8 cellular contexts compared by ENCODE assay signal in the genomic region with DNA sequence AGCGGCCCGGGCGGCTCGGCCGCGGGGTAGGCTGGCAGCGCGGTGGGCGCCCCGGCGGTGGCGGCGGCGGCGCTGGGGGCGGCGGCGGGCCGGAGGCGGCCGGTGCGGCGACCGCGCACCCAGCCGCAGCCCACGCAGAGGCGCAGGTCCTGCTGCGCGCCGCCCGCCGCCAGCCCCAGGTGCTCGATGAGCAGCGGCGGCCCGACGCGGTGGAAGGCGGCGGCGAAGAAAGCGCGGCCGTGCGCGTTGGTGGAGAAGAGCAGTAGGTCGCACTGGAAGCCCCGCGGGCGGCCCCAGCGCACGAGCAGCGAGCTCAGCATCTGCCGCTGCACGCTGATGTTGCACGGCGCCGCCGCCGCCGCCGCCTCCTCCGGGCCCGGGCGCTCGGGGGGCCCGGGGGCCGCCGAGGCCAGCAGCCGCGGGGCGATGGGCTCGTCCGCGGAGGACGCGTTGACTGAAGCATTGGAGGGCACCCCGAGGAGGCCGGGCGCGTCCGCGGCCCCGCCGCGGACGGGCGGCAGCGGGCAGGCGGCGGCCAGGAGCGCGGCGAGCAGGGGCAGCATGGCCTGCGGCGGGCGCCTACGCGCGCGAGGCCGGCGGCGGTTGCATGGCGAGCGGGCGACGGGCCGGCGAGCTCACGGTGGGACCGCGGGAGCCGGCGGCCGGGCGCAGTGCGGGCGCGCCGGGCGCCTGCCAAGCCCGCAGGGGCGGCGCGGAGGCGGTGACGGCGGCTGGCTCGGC. TPM values are rescaled to one million over a fixed set of nuclear protein-coding genes. Genes with fewer than 3 reads are reported as not detected.
DNase-seq lines count a peak whose midpoint lies in the region; ATAC-seq and TF ChIP-seq lines count a peak whose summit lies in the region.

No MANE protein-coding gene starts in this region.

- H3K27me3 ChIP-seq in DND-41 (ENCODE audit: insufficient read depth, low read length, poor library complexity) (peaks cover 86% of the 10 kb centered on the region), Loucy (ENCODE audit: insufficient read depth, low read length, poor library complexity, severe bottlenecking) (peaks cover 25% of the 10 kb centered on the region), gastroesophageal sphincter (peaks cover 49% of the 10 kb centered on the region), trophoblast cell (ENCODE audit: insufficient read depth, low read length) (peaks cover 17% of the 10 kb centered on the region)

- H3K36me3 ChIP-seq in DND-41 (ENCODE audit: insufficient read depth, low read length), result no peaks in the 10 kb centered on the region
- no peaks in the 10 kb centered on the region for H3K36me3 ChIP-seq in Loucy (ENCODE audit: insufficient read depth, low read length)
- no peaks in the 10 kb centered on the region for H3K36me3 ChIP-seq in gastroesophageal sphincter
- no peaks in the 10 kb centered on the region for H3K36me3 ChIP-seq in trophoblast cell (ENCODE audit: control insufficient read depth in 1 of 2, insufficient read depth in 2 of 2, low read length in 2 of 2)

- ATAC-seq in DND-41 (ENCODE audit: insufficient read depth, low read depth) (peak; percentile 71), GM21526 (IDR thresholded peaks at IDR 0.05; ENCODE audit: low FRiP score, unreplicated experiment) (peak; percentile 48), gastroesophageal sphincter (peak; percentile 57)

- H3K79me2 ChIP-seq in DND-41 (ENCODE audit: insufficient read depth, low read length), result no peaks in the 10 kb centered on the region
- H3K79me2 ChIP-seq in Loucy (ENCODE audit: insufficient read depth, low read length), result no peaks in the 10 kb centered on the region
- no peaks in the 10 kb centered on the region for H3K79me2 ChIP-seq in trophoblast cell (ENCODE audit: control insufficient read depth, insufficient read depth, low read length, poor library complexity)

- H3K27ac ChIP-seq in DND-41 (ENCODE audit: low read length) (no peak overlapping the region), gastroesophageal sphincter (peak overlapping the region in 3 of 4 donors; percentile 48 to 59 (median 51)), trophoblast cell (ENCODE audit: low read depth, low read length) (no peak overlapping the region)

- peak overlapping the region in 1 of 2 experiments; percentile 56; a peak in 2 of 4 replicates for H3K4me3 ChIP-seq in DND-41 (ENCODE audit: low read depth in 1 of 2, low read length in 2 of 2)
- peak overlapping the region; percentile 67 for H3K4me3 ChIP-seq in Loucy (ENCODE audit: low read length, poor library complexity, severe bottlenecking)
- peak overlapping the region; percentile 45 to 67 for H3K4me3 ChIP-seq in gastroesophageal sphincter
- H3K4me3 ChIP-seq in trophoblast cell (ENCODE audit: low read depth, low read length), result peak overlapping the region; percentile 71

- H3K23ac ChIP-seq in trophoblast cell (ENCODE audit: low read length), result no peak overlapping the region

- H3K4me1 ChIP-seq in DND-41 (ENCODE audit: insufficient read depth, low read length) (peaks cover 18% of the 10 kb centered on the region), Loucy (ENCODE audit: insufficient read depth, low read length, poor library complexity, severe bottlenecking) (peaks cover 7% of the 10 kb centered on the region), gastroesophageal sphincter (peaks cover 0 to 25% (median 3%) of the 10 kb centered on the region in 3 donors), trophoblast cell (ENCODE audit: control insufficient read depth in 1 of 2, insufficient read depth in 2 of 2, low read length in 2 of 2) (peaks cover 0 to 7% of the 10 kb centered on the region in 2 experiments)

- TF ChIP-seq CTCF in DND-41 (IDR thresholded peaks at IDR 0.05; ENCODE audit: borderline replicate concordance, extremely low read depth, low read length, poor library complexity, severe bottlenecking) (no peak), Loucy (conservative IDR thresholded peaks at IDR 0.05; ENCODE audit: low read length) (no peak), gastroesophageal sphincter (IDR thresholded peaks at IDR 0.05) (no peak)

- no peak overlapping the region for H3K14ac ChIP-seq in trophoblast cell (ENCODE audit: low read length)

- H3K4me2 ChIP-seq in DND-41 (ENCODE audit: insufficient read depth, low read length) (peak overlapping the region; percentile 85), Loucy (ENCODE audit: low read depth, low read length, poor library complexity, severe bottlenecking) (peak overlapping the region; percentile 60), trophoblast cell (ENCODE audit: low read length) (peak overlapping the region; percentile 99)

- no peak for TF ChIP-seq POLR2A in gastroesophageal sphincter (IDR thresholded peaks at IDR 0.05)

- peak; percentile 65 for DNase-seq in DND-41
- DNase-seq in activated T-cell treated with anti-CD3 and anti-CD28 coated beads, Interleukin-2, amount 50 U/mL, for 48 hours, result peak; percentile 48 to 62
- DNase-seq in trophoblast cell, result peak; percentile 19 to 53
- DNase-seq in retina, result no peak
- no peak for DNase-seq in SIG-M5 treated with dmso at 0.1 percent for 504 hours (lab: John Stamatoyannopoulos, UW; ENCODE audit: unreplicated experiment)

- H3K9me3 ChIP-seq in DND-41 (ENCODE audit: insufficient read depth, low read length, severe bottlenecking) (no peaks in the 10 kb centered on the region), Loucy (ENCODE audit: insufficient read depth, low read depth, low read length) (no peaks in the 10 kb centered on the region), gastroesophageal sphincter (no peaks in the 10 kb centered on the region), trophoblast cell (ENCODE audit: insufficient read depth, low read depth, low read length) (peaks cover 3% of the 10 kb centered on the region)

- no peaks in the 10 kb centered on the region for H3F3A ChIP-seq in Loucy (ENCODE audit: low read depth)

- H4K12ac ChIP-seq in trophoblast cell (ENCODE audit: low read depth, low read length), result no peak overlapping the region

- H2BK120ac ChIP-seq in trophoblast cell (ENCODE audit: insufficient read depth, low read length, poor library complexity), result no peak overlapping the region

- H3K4ac ChIP-seq in trophoblast cell (ENCODE audit: low read depth, low read length), result no peak overlapping the region

- H3K9ac ChIP-seq in DND-41 (ENCODE audit: low read depth, low read length) (peak overlapping the region; percentile 36; the same call in 1 of the 2 replicates), Loucy (ENCODE audit: low read depth, low read length, poor library complexity, severe bottlenecking) (no peak overlapping the region), trophoblast cell (ENCODE audit: low read length) (no peak overlapping the region)

- peaks cover 2% of the 10 kb centered on the region for H3K79me1 ChIP-seq in trophoblast cell (ENCODE audit: low read length)

- no peak overlapping the region for H2BK5ac ChIP-seq in trophoblast cell (ENCODE audit: low read depth, low read length, poor library complexity)

- H2AK5ac ChIP-seq in trophoblast cell (ENCODE audit: low read length), result no peak overlapping the region

- no peak for TF ChIP-seq EP300 in gastroesophageal sphincter (IDR thresholded peaks at IDR 0.05)

- H4K20me1 ChIP-seq in DND-41 (ENCODE audit: insufficient read depth, low read length), result peaks cover 6% of the 10 kb centered on the region
- H4K20me1 ChIP-seq in Loucy (ENCODE audit: insufficient read depth, low read length, poor library complexity, severe bottlenecking), result no peaks in the 10 kb centered on the region

- H2AFZ ChIP-seq in DND-41 (ENCODE audit: low read depth, low read length) (0 out of 2 replicates have a peak overlapping the region, but pooled peaks have one; percentile 29), Loucy (ENCODE audit: low read length) (peak overlapping the region; percentile 54; the same call in 1 of the 2 replicates), trophoblast cell (ENCODE audit: insufficient read depth, low read length, poor library complexity) (peak overlapping the region; percentile 84)

- no peaks in the 10 kb centered on the region for H3K9me2 ChIP-seq in Loucy (replicated peaks; ENCODE audit: low read depth, low read length)

- no peak overlapping the region for H4K8ac ChIP-seq in trophoblast cell (ENCODE audit: low read depth, low read length)

- no peak overlapping the region for H4K91ac ChIP-seq in trophoblast cell (ENCODE audit: low read depth, low read length)

- H2BK12ac ChIP-seq in trophoblast cell (ENCODE audit: low read length), result no peak overlapping the region

- no CpG with 5 or more reads among the region's 131 CpGs for WGBS in gastroesophageal sphincter (ENCODE audit: low coverage in 1 of 2), 2 donors
- no CpG with 5 or more reads among the region's 131 CpGs for WGBS in trophoblast cell (ENCODE audit: extremely low coverage, insufficient coverage, insufficient read length)

- no peak overlapping the region for H3K18ac ChIP-seq in trophoblast cell (ENCODE audit: low read length)

RNA-seq across cellular contexts. Expression of a gene that starts 0.5 kb away (rescaled TPM):
- total RNA-seq in gastroesophageal sphincter, result 1 to 10 TPM; 3.1 to 8.5 (median 5.3) TPM
- 1.8 and 1.9 TPM in 2 replicates for polyA plus RNA-seq in trophoblast cell (2013)

Comparison
In these comparisons a context has a peak if more than half of its experiments do, and no peak if none do; other contexts are left out.
1. DNase-seq: peak in DND-41 (single experiment), activated T-cell treated with anti-CD3 and anti-CD28 coated beads, Interleukin-2, amount 50 U/mL, for 48 hours (2 of 2) and trophoblast cell (2 of 2); none in retina (single experiment) and SIG-M5 treated with dmso at 0.1 percent for 504 hours (single experiment).
2. H2AFZ ChIP-seq: peak in every context shown above with its lines; median percentile 84 in trophoblast cell; 54 in Loucy; 29 in DND-41.
3. H3K27ac ChIP-seq: peak in gastroesophageal sphincter (3 of 4); none in DND-41 (single experiment) and trophoblast cell (single experiment).
4. Peak in every context shown above with its lines, with median percentiles within 50 percentile points of each other: ATAC-seq and H3K4me2 ChIP-seq.